Comparison of ENCODE assay signal across 25 cellular contexts in genomic region chr6:75530696-75531095, GRCh38. TPM values are rescaled to one million over a fixed set of nuclear protein-coding genes. Genes with fewer than 3 reads are reported as not detected.
DNase-seq lines count a peak whose midpoint lies in the region; FAIRE-seq and TF ChIP-seq lines count a peak whose summit lies in the region.
"Had no signal": no experiment of that assay in that cellular context is flagged by ENCODE, and none has a peak within 500 bp of the region (broad histone marks: within the 10 kb centered on the region; RNA-seq: fewer than 3 reads in every experiment).

No MANE protein-coding gene starts in this region.

- TF ChIP-seq CTCF in astrocyte (IDR thresholded peaks at IDR 0.05; ENCODE audit: insufficient read depth, low read depth, low read length) (no peak), endothelial cell of umbilical vein (IDR thresholded peaks at IDR 0.05; ENCODE audit: extremely low read depth in 1 of 2, insufficient read depth in 1 of 2, low read depth in 1 of 2, low read length in 2 of 2) (no peak), dorsolateral prefrontal cortex (IDR thresholded peaks at IDR 0.05 in 54 of 56, conservative IDR thresholded peaks at IDR 0.05 in 2 of 56; ENCODE audit: low read depth in 1 of 56, partially characterized antibody in 56 of 56) (no peak), MCF 10A (IDR thresholded peaks at IDR 0.05; ENCODE audit: unreplicated experiment) (no peak), osteoblast (IDR thresholded peaks at IDR 0.05; ENCODE audit: extremely low read depth, low read depth, low read length) (no peak)

- no peaks in the 10 kb centered on the region for H3K9me3 ChIP-seq in astrocyte (ENCODE audit: insufficient read depth, low read depth, low read length)
- no peaks in the 10 kb centered on the region for H3K9me3 ChIP-seq in endothelial cell of umbilical vein (replicated peaks; ENCODE audit: control insufficient read depth, insufficient read depth, low read length)
- H3K9me3 ChIP-seq in osteoblast (ENCODE audit: low read depth, low read length): no peaks in the 10 kb centered on the region

- H2AFZ ChIP-seq in astrocyte (ENCODE audit: low read depth, low read length) (no peak overlapping the region), endothelial cell of umbilical vein (ENCODE audit: low read depth, low read length) (peak overlapping the region; percentile 36), osteoblast (ENCODE audit: low read length) (no peak overlapping the region)

- no peaks in the 10 kb centered on the region for H3K27me3 Mint-ChIP-seq in astrocyte (ENCODE audit: low read depth, unreplicated experiment)
- no peaks in the 10 kb centered on the region for H3K27me3 Mint-ChIP-seq in MCF 10A (ENCODE audit: insufficient read depth, unreplicated experiment)

- H3K4me1 Mint-ChIP-seq in astrocyte (ENCODE audit: low read depth, unreplicated experiment): peaks cover 26% of the 10 kb centered on the region
- H3K4me1 Mint-ChIP-seq in MCF 10A (ENCODE audit: insufficient read depth, unreplicated experiment): peaks cover 16% of the 10 kb centered on the region
- H3K4me1 Mint-ChIP-seq: IgD-negative memory B cell had no signal

- FAIRE-seq in astrocyte (lab: Jason Lieb, UNC): no peak
- no peak for FAIRE-seq in endothelial cell of umbilical vein (lab: Jason Lieb, UNC)
- FAIRE-seq: A204.1 had no signal

- peaks cover 3% of the 10 kb centered on the region for H3K27me3 ChIP-seq in astrocyte (ENCODE audit: insufficient read depth, low read length)
- peaks cover 2 to 3% of the 10 kb centered on the region in 2 experiments for H3K27me3 ChIP-seq in endothelial cell of umbilical vein (ENCODE audit: control insufficient read depth in 2 of 2, insufficient read depth in 2 of 2, low read length in 2 of 2)
- H3K27me3 ChIP-seq in dorsolateral prefrontal cortex: no peaks in the 10 kb centered on the region
- H3K27me3 ChIP-seq in osteoblast (ENCODE audit: insufficient read depth, low read length): peaks cover 5% of the 10 kb centered on the region

- POLR2A ChIA-PET in endothelial cell of umbilical vein (lab: Charles Lee) (no interaction called here), MCF 10A (lab: Yijun Ruan, JAX) (no interaction called here)

- H3K4me1 ChIP-seq in astrocyte (ENCODE audit: insufficient read depth, low read length) (no peaks in the 10 kb centered on the region), endothelial cell of umbilical vein (ENCODE audit: control insufficient read depth, extremely low read depth, insufficient read depth, low read length) (no peaks in the 10 kb centered on the region), osteoblast (ENCODE audit: insufficient read depth, low read length) (no peaks in the 10 kb centered on the region)

- H3K36me3 ChIP-seq in astrocyte (ENCODE audit: insufficient read depth, low read length): no peaks in the 10 kb centered on the region
- no peaks in the 10 kb centered on the region for H3K36me3 ChIP-seq in endothelial cell of umbilical vein (ENCODE audit: control insufficient read depth in 2 of 2, extremely low read depth in 1 of 2, insufficient read depth in 2 of 2, low read length in 2 of 2)
- H3K36me3 ChIP-seq in osteoblast (ENCODE audit: insufficient read depth, low read length): no peaks in the 10 kb centered on the region

- H3K9ac ChIP-seq in astrocyte (ENCODE audit: low read length) (no peak overlapping the region), endothelial cell of umbilical vein (replicated peaks; ENCODE audit: extremely low read depth, insufficient read depth, low read length) (no peak overlapping the region)

- CTCF ChIA-PET in endothelial cell of umbilical vein (lab: Charles Lee) (interaction anchor here (0.8 to 3.9 kb wide), 4 partner anchors 11 to 263 kb away, joined by 3 to 19 read pairs (median 3); no protein-coding TSS in a partner anchor), MCF 10A (lab: Yijun Ruan, JAX) (interaction anchor here (0.6 kb wide), 1 partner anchor 224 kb away, joined by 4 read pairs; no protein-coding TSS in a partner anchor)

- H3K4me2 ChIP-seq in astrocyte (ENCODE audit: low read length): peak overlapping the region; percentile 19
- H3K4me2 ChIP-seq in endothelial cell of umbilical vein (ENCODE audit: insufficient read depth, low read length): no peak overlapping the region
- H3K4me2 ChIP-seq in osteoblast (ENCODE audit: insufficient read depth, low read length): no peak overlapping the region

- H3K4me3 Mint-ChIP-seq in astrocyte (ENCODE audit: unreplicated experiment) (no peak overlapping the region), MCF 10A (ENCODE audit: unreplicated experiment) (no peak overlapping the region)
- H3K4me3 Mint-ChIP-seq: CD4-positive, alpha-beta T cell; HFFc6; IgD-negative memory B cell had no signal

- no peaks in the 10 kb centered on the region for H4K20me1 ChIP-seq in astrocyte (ENCODE audit: insufficient read depth, low read length)
- no peaks in the 10 kb centered on the region for H4K20me1 ChIP-seq in endothelial cell of umbilical vein (replicated peaks; ENCODE audit: control insufficient read depth, extremely low read depth, insufficient read depth, low read length)
- no peaks in the 10 kb centered on the region for H4K20me1 ChIP-seq in osteoblast (ENCODE audit: insufficient read depth, low read length)

- H3K79me2 ChIP-seq in astrocyte (ENCODE audit: insufficient read depth, low read length) (no peaks in the 10 kb centered on the region), endothelial cell of umbilical vein (ENCODE audit: control insufficient read depth, insufficient read depth, low read length) (no peaks in the 10 kb centered on the region), osteoblast (ENCODE audit: insufficient read depth, low read length) (no peaks in the 10 kb centered on the region)

- dilution Hi-C loops in endothelial cell of umbilical vein (cut with MboI; ENCODE audit: extremely low pct_ligation_motif_present, low sequenced_read_pairs): loop anchor here (25.0 kb wide), 1 partner anchor 218 kb away; no protein-coding TSS in a partner anchor

- H3K27ac ChIP-seq in astrocyte (ENCODE audit: low read depth, low read length) (no peak overlapping the region), endothelial cell of umbilical vein (ENCODE audit: insufficient read depth, low read depth, low read length) (no peak overlapping the region), dorsolateral prefrontal cortex (no peak overlapping the region), osteoblast (ENCODE audit: low read depth, low read length) (no peak overlapping the region)
- H3K27ac ChIP-seq: HL-60, SK-N-MC had no signal

- TF ChIP-seq POLR2A in endothelial cell of umbilical vein (IDR thresholded peaks at IDR 0.05; ENCODE audit: low read depth, low read length): no peak

- no peak overlapping the region for H3K4me3 ChIP-seq in astrocyte (ENCODE audit: insufficient read depth, low read depth, low read length)
- no peak overlapping the region for H3K4me3 ChIP-seq in endothelial cell of umbilical vein (replicated peaks in 1 of 3; ENCODE audit: insufficient read depth in 1 of 3, low read depth in 1 of 3, low read length in 3 of 3)
- H3K4me3 ChIP-seq in dorsolateral prefrontal cortex: no peak overlapping the region
- H3K4me3 ChIP-seq in osteoblast (ENCODE audit: insufficient read depth, low read length): no peak overlapping the region
- H3K4me3 ChIP-seq: SK-N-MC had no signal

- no peaks in the 10 kb centered on the region for H3K9me1 ChIP-seq in endothelial cell of umbilical vein (replicated peaks; ENCODE audit: control insufficient read depth, extremely low read depth, insufficient read depth, low read length)

- DNase-seq in EL (peak; percentile 11), astrocyte (ENCODE audit: low read depth) (peak; percentile 36), endothelial cell of umbilical vein (ENCODE audit: low read depth, low spot score) (no peak), non-pigmented ciliary epithelial cell (ENCODE audit: low read depth) (peak; percentile 22), dorsolateral prefrontal cortex (no peak), MCF 10A (ENCODE audit: unreplicated experiment) (no peak), DMS79 (lab: John Stamatoyannopoulos, UW) (no peak), osteoblast (ENCODE audit: insufficient read length, low spot score, missing footprints) (no peak)
- DNase-seq: CD4-positive, alpha-beta T cell; H7; HFFc6; Kasumi-1; MM.1S; NCI-H1092; NCI-H146; NCI-H2029 treated with DMSO at 0.1 percent for 48 hours; NCI-H2171 treated with DMSO at 0.1 percent for 48 hours; NK-92 treated with Interleukin-12 subunit alpha and Interleukin-12 subunit beta, amount 100 ng/mL, for 24 hours; OCI-M1; Right ventricle myocardium superior had no signal

- BruUV-seq in endothelial cell of umbilical vein (replicated peaks; lab: Mats Ljungman, UMichigan) (no TSS peak), MCF 10A (replicated peaks; lab: Mats Ljungman, UMichigan) (no TSS peak)

- H3K27ac Mint-ChIP-seq in astrocyte (ENCODE audit: unreplicated experiment) (peak overlapping the region; percentile 49), MCF 10A (ENCODE audit: low read depth, unreplicated experiment) (no peak overlapping the region)
- H3K27ac Mint-ChIP-seq: CD4-positive, alpha-beta T cell; HFFc6; IgD-negative memory B cell had no signal

- H3K36me3 Mint-ChIP-seq in astrocyte (ENCODE audit: low read depth, unreplicated experiment) (no peaks in the 10 kb centered on the region), MCF 10A (ENCODE audit: insufficient read depth, unreplicated experiment) (no peaks in the 10 kb centered on the region)

- H3K9me3 Mint-ChIP-seq in astrocyte (ENCODE audit: unreplicated experiment) (no peaks in the 10 kb centered on the region), MCF 10A (ENCODE audit: unreplicated experiment) (no peaks in the 10 kb centered on the region)
- H3K9me3 Mint-ChIP-seq: CD4-positive, alpha-beta T cell; HFFc6; IgD-negative memory B cell had no signal

- intact Hi-C loops in endothelial cell of umbilical vein (cut with micrococcal nuclease): no loop called here
- intact Hi-C loops in dorsolateral prefrontal cortex (cut with DNase I): no loop called here
- intact Hi-C loops in MCF 10A (cut with micrococcal nuclease): no loop called here

TF ChIP-seq in endothelial cell of umbilical vein, 7 proteins besides CTCF, POLR2A, EP300 and RAD21 (continues in another document):
- TF ChIP-seq JUN (IDR thresholded peaks at IDR 0.05; ENCODE audit: borderline replicate concordance, insufficient read depth, insufficient read length, low read depth): no peak

RNA-seq across cellular contexts. Expression of gene FILIP1, which starts 37.1 kb away (rescaled TPM):
- total RNA-seq in astrocyte (1.0 and 2.0 TPM in 2 replicates), endothelial cell of umbilical vein (12.6 and 13.7 TPM in 2 replicates), dorsolateral prefrontal cortex (10 to 100 TPM in 2 of 120 experiments, 1 to 10 TPM in 118; 1.6 to 12.2 (median 5.0) TPM), MCF 10A (2022) (0.14 and 0.32 TPM in 2 replicates), osteoblast (under 0.01 and 0.29 TPM in 2 replicates)
- polyA plus RNA-seq in endothelial cell of umbilical vein: 2.8 and 2.9 TPM in 2 replicates
- 3.2 and 4.0 TPM in 2 replicates for polyA plus RNA-seq in endothelial cell of umbilical vein (2011; cell fraction: cytosol; rRNA removed)
- polyA plus RNA-seq in endothelial cell of umbilical vein (2011; cell fraction: nucleus; rRNA removed): 3.5 and 4.5 TPM in 2 replicates
- 3.4 and 4.2 TPM in 2 replicates for polyA plus RNA-seq in endothelial cell of umbilical vein (2012)
- 4.7 and 5.0 TPM in 2 replicates for polyA minus RNA-seq in endothelial cell of umbilical vein
- not detected for polyA minus RNA-seq in endothelial cell of umbilical vein (2011; cell fraction: cytosol; rRNA and poly(A)+ RNA removed)
- 3.9 and 6.3 TPM in 2 replicates for polyA minus RNA-seq in endothelial cell of umbilical vein (2011; cell fraction: nucleus; rRNA and poly(A)+ RNA removed)
- total RNA-seq: NCI-H460 had no signal
- polyA plus RNA-seq: IgD-negative memory B cell had no signal

Comparison
In these comparisons a context has a peak if more than half of its experiments do, and no peak if none do; other contexts are left out.
1. DNase-seq: peak in EL (single experiment), astrocyte (single experiment) and non-pigmented ciliary epithelial cell (single experiment); none in endothelial cell of umbilical vein (single experiment), dorsolateral prefrontal cortex (0 of 10), MCF 10A (single experiment), DMS79 (single experiment) and osteoblast (single experiment).